In genomic region chr9:7174884-7175283, GRCh38 we compare ENCODE assay signal across 15 cellular contexts.
DNase-seq lines count a peak whose midpoint lies in the region; ATAC-seq, FAIRE-seq and TF ChIP-seq lines count a peak whose summit lies in the region.
"Had no signal": no experiment of that assay in that cellular context is flagged by ENCODE, and none has a peak within 500 bp of the region (broad histone marks: within the 10 kb centered on the region; RNA-seq: fewer than 3 reads in every experiment).

No MANE protein-coding gene starts in this region.

- H3K36me3 ChIP-seq in HepG2 (replicated peaks in 1 of 2; ENCODE audit: control insufficient read depth in 1 of 2, insufficient read depth in 2 of 2, low read length in 2 of 2) (peaks cover 2 to 33% of the 10 kb centered on the region in 2 experiments), right lobe of liver (peaks cover 0 to 12% (median under 1%) of the 10 kb centered on the region in 4 donors), mammary epithelial cell (ENCODE audit: insufficient read depth, low read length) (no peaks in the 10 kb centered on the region), adrenal gland (replicated peaks in 1 of 2) (no peaks in the 10 kb centered on the region)
- H3K36me3 ChIP-seq: right atrium auricular region had no signal

- H3K4me3 ChIP-seq in HepG2 (replicated peaks in 1 of 3; ENCODE audit: insufficient read depth in 1 of 3, low read depth in 2 of 3, low read length in 3 of 3) (no peak overlapping the region), right lobe of liver (no peak overlapping the region), mammary epithelial cell (replicated peaks in 1 of 3; ENCODE audit: insufficient read depth in 1 of 3, low read depth in 2 of 3, low read length in 3 of 3) (no peak overlapping the region), adrenal gland (no peak overlapping the region)
- H3K4me3 ChIP-seq: right atrium auricular region had no signal

- no peak overlapping the region for H3K27ac ChIP-seq in HepG2 (ENCODE audit: extremely low read length, insufficient read depth, low read length)
- no peak overlapping the region for H3K27ac ChIP-seq in right lobe of liver
- no peak overlapping the region for H3K27ac ChIP-seq in mammary epithelial cell (ENCODE audit: insufficient read depth, low read depth, low read length)
- no peak overlapping the region for H3K27ac ChIP-seq in adrenal gland
- H3K27ac ChIP-seq: right atrium auricular region had no signal

- H3K4me2 ChIP-seq in HepG2 (ENCODE audit: low read depth, low read length) (no peak overlapping the region), mammary epithelial cell (ENCODE audit: insufficient read depth, low read depth, low read length) (no peak overlapping the region)

- 96% methylated on average over 8 of the region's 8 CpGs for WGBS in HepG2 (ENCODE audit: low lambda C conversion rate)
- WGBS in right lobe of liver (ENCODE audit: insufficient coverage, low coverage, low lambda C conversion rate, missing lambda C conversion rate) = 85% methylated on average over 7 of the region's 8 CpGs
- WGBS in mammary epithelial cell (ENCODE audit: low coverage, missing lambda C conversion rate) = 94% methylated on average over 8 of the region's 8 CpGs
- 91 to 98% (median 94%) methylated on average over 8 of the region's 8 CpGs for WGBS in adrenal gland, 4 donors

- no peak for TF ChIP-seq RAD21 in HepG2 (CRISPR knock-in tag; IDR thresholded peaks at IDR 0.05)

- in situ Hi-C loops in HepG2 (cut with HindIII; ENCODE audit: extremely low pct_ligation_motif_present, low pct_unique_long_range_greater_than_20kb) = loop anchor here (25.0 kb wide), 2 partner anchors 263 to 338 kb away; no protein-coding TSS in a partner anchor
- in situ Hi-C loops in mammary epithelial cell (cut with MboI; ENCODE audit: low sequenced_read_pairs in 2 of 2) = loop anchor here in 1 of 2 donors (25.0 kb wide), 1 partner anchor 88 kb away; no protein-coding TSS in a partner anchor

- CTCF ChIA-PET in HepG2 (lab: Yijun Ruan, JAX; ENCODE audit: low intra/inter-chr PET ratio, low total read pairs) = no interaction called here
- CTCF ChIA-PET in mammary epithelial cell (lab: Charles Lee; ENCODE audit: low non-redundant PET) = no interaction called here
- CTCF ChIA-PET in activated naive CD4-positive, alpha-beta T cell treated with anti-CD3 and anti-CD28 coated beads, Interleukin-2, amount 10 ng/mL, durations not matched to agents 7 days and 5 days (lab: Charles Lee) = no interaction called here

- H3K9ac ChIP-seq in HepG2 (ENCODE audit: insufficient read depth, low read depth, low read length) (no peak overlapping the region), mammary epithelial cell (ENCODE audit: insufficient read depth, low read length) (no peak overlapping the region)

- no peak overlapping the region for H3K27ac Mint-ChIP-seq in activated naive CD4-positive, alpha-beta T cell treated with anti-CD3 and anti-CD28 coated beads, Interleukin-2, amount 10 ng/mL, durations not matched to agents 7 days and 5 days

- H3K4me3 Mint-ChIP-seq in activated naive CD4-positive, alpha-beta T cell treated with anti-CD3 and anti-CD28 coated beads, Interleukin-2, amount 10 ng/mL, durations not matched to agents 7 days and 5 days = no peak overlapping the region

- peaks cover 12% of the 10 kb centered on the region for H3K4me1 Mint-ChIP-seq in activated naive CD4-positive, alpha-beta T cell treated with anti-CD3 and anti-CD28 coated beads, Interleukin-2, amount 10 ng/mL, durations not matched to agents 7 days and 5 days

- H3K4me1 ChIP-seq in HepG2 (ENCODE audit: insufficient read depth, low read length) = no peaks in the 10 kb centered on the region
- H3K4me1 ChIP-seq in right lobe of liver = no peaks in the 10 kb centered on the region
- H3K4me1 ChIP-seq in mammary epithelial cell (ENCODE audit: insufficient read depth, low read length) = no peaks in the 10 kb centered on the region
- no peaks in the 10 kb centered on the region for H3K4me1 ChIP-seq in adrenal gland (replicated peaks in 1 of 2)

- BruUV-seq in HepG2 (replicated peaks; lab: Mats Ljungman, UMichigan) (no TSS peak), mammary epithelial cell (replicated peaks; lab: Mats Ljungman, UMichigan) (TSS peak; percentile 51)

- DNase-seq in HepG2 (ENCODE audit: low spot score) (no peak), right lobe of liver (no peak), HT1080 (ENCODE audit: low read depth) (peak; percentile 51), mammary epithelial cell (no peak), H54 (ENCODE audit: insufficient read length, low spot score) (no peak), NOMO-1 (lab: John Stamatoyannopoulos, UW; ENCODE audit: unreplicated experiment in 2 of 2) (no peak), adrenal gland (no peak)
- no peak for DNase-seq in activated naive CD4-positive, alpha-beta T cell treated with anti-CD3 and anti-CD28 coated beads, Interleukin-2, amount 10 ng/mL, durations not matched to agents 7 days and 5 days
- DNase-seq: activated CD4-positive, alpha-beta T cell treated with anti-CD3 and anti-CD28 coated beads for 48 hours; caudate nucleus; KG1; NCI-H1436; T1000 had no signal

- H2AFZ ChIP-seq in HepG2 (ENCODE audit: low read length) = no peak overlapping the region
- H2AFZ ChIP-seq in mammary epithelial cell (ENCODE audit: low read depth, low read length) = no peak overlapping the region

- no peak for ATAC-seq in HepG2
- no peak for ATAC-seq in right lobe of liver

- dilution Hi-C loops in mammary epithelial cell (cut with HindIII; ENCODE audit: low sequenced_read_pairs) = no loop called here

- H3K27me3 ChIP-seq in HepG2 (ENCODE audit: control insufficient read depth in 1 of 2, insufficient read depth in 2 of 2, low read length in 2 of 2) (no peaks in the 10 kb centered on the region), right lobe of liver (no peaks in the 10 kb centered on the region), mammary epithelial cell (ENCODE audit: insufficient read depth, low read length) (no peaks in the 10 kb centered on the region), adrenal gland (no peaks in the 10 kb centered on the region)
- H3K27me3 ChIP-seq: right atrium auricular region had no signal

- H3K27me3 Mint-ChIP-seq in activated naive CD4-positive, alpha-beta T cell treated with anti-CD3 and anti-CD28 coated beads, Interleukin-2, amount 10 ng/mL, durations not matched to agents 7 days and 5 days = no peaks in the 10 kb centered on the region

- POLR2A ChIA-PET in HepG2 (lab: Yijun Ruan, JAX) = no interaction called here

- peaks cover 56% of the 10 kb centered on the region for H3K36me3 Mint-ChIP-seq in activated naive CD4-positive, alpha-beta T cell treated with anti-CD3 and anti-CD28 coated beads, Interleukin-2, amount 10 ng/mL, durations not matched to agents 7 days and 5 days

- H3K9me3 Mint-ChIP-seq in activated naive CD4-positive, alpha-beta T cell treated with anti-CD3 and anti-CD28 coated beads, Interleukin-2, amount 10 ng/mL, durations not matched to agents 7 days and 5 days = no peaks in the 10 kb centered on the region

- H3K9me3 ChIP-seq in HepG2 (ENCODE audit: low read length) (no peaks in the 10 kb centered on the region), right lobe of liver (no peaks in the 10 kb centered on the region), mammary epithelial cell (replicated peaks; ENCODE audit: insufficient read depth, low read length) (no peaks in the 10 kb centered on the region), adrenal gland (replicated peaks in 1 of 3) (no peaks in the 10 kb centered on the region)
- H3K9me3 ChIP-seq: right atrium auricular region had no signal

- FAIRE-seq in HepG2 (lab: Jason Lieb, UNC) (no peak), H54 (lab: Jason Lieb, UNC) (no peak)
- FAIRE-seq: GM18507 had no signal

- no peaks in the 10 kb centered on the region for H3K79me2 ChIP-seq in HepG2 (ENCODE audit: insufficient read depth, low read length)
- H3K79me2 ChIP-seq in mammary epithelial cell (ENCODE audit: insufficient read depth, low read length) = no peaks in the 10 kb centered on the region

- TF ChIP-seq EP300 in HepG2 (IDR thresholded peaks at IDR 0.05; ENCODE audit: low read depth in 2 of 2, low read length in 2 of 2) (no peak), HepG2 (CRISPR knock-in tag; IDR thresholded peaks at IDR 0.05; ENCODE audit: borderline replicate concordance) (no peak)

- TF ChIP-seq POLR2A in HepG2 (IDR thresholded peaks at IDR 0.05; ENCODE audit: insufficient read depth in 1 of 2, low read depth in 2 of 2, low read length in 2 of 2) (no peak), right lobe of liver (IDR thresholded peaks at IDR 0.05) (no peak), H54 (IDR thresholded peaks at IDR 0.05; ENCODE audit: low read depth, low read length) (no peak), adrenal gland (IDR thresholded peaks at IDR 0.05) (no peak)

- H4K20me1 ChIP-seq in HepG2 (ENCODE audit: insufficient read depth, low read length) (no peaks in the 10 kb centered on the region), mammary epithelial cell (ENCODE audit: insufficient read depth, low read length) (no peaks in the 10 kb centered on the region)

- no peak for TF ChIP-seq CTCF in HepG2 (CRISPR knock-in tag; IDR thresholded peaks at IDR 0.05)
- TF ChIP-seq CTCF in right lobe of liver (IDR thresholded peaks at IDR 0.05) = no peak
- peak in 1 of 2 donors; percentile 6 for TF ChIP-seq CTCF in mammary epithelial cell (conservative IDR thresholded peaks at IDR 0.05 in 1 of 2, IDR thresholded peaks at IDR 0.05 in 1 of 2; ENCODE audit: extremely low read depth in 1 of 2, insufficient read depth in 1 of 2, low read depth in 1 of 2, low read length in 2 of 2)
- no peak for TF ChIP-seq CTCF in adrenal gland (IDR thresholded peaks at IDR 0.05)

- intact Hi-C loops in HepG2 (cut with micrococcal nuclease; ENCODE audit: unreplicated experiment) = no loop called here
- intact Hi-C loops in right lobe of liver (cut with DNase I) = no loop called here
- intact Hi-C loops in mammary epithelial cell (cut with micrococcal nuclease) = no loop called here
- intact Hi-C loops in adrenal gland (cut with DNase I) = no loop called here

TF ChIP-seq in HepG2, 621 proteins besides CTCF, POLR2A, EP300 and RAD21:
- TF ChIP-seq ZBTB33 (CRISPR knock-in tag; IDR thresholded peaks at IDR 0.05) (peak; percentile 47; the same call in 1 of the 2 replicates), YY1 (IDR thresholded peaks at IDR 0.05; ENCODE audit: insufficient read depth, insufficient replicate concordance, low read depth, low read length) (no peak)
